Comparison of ENCODE assay signal across 13 cellular contexts in the genomic region with DNA sequence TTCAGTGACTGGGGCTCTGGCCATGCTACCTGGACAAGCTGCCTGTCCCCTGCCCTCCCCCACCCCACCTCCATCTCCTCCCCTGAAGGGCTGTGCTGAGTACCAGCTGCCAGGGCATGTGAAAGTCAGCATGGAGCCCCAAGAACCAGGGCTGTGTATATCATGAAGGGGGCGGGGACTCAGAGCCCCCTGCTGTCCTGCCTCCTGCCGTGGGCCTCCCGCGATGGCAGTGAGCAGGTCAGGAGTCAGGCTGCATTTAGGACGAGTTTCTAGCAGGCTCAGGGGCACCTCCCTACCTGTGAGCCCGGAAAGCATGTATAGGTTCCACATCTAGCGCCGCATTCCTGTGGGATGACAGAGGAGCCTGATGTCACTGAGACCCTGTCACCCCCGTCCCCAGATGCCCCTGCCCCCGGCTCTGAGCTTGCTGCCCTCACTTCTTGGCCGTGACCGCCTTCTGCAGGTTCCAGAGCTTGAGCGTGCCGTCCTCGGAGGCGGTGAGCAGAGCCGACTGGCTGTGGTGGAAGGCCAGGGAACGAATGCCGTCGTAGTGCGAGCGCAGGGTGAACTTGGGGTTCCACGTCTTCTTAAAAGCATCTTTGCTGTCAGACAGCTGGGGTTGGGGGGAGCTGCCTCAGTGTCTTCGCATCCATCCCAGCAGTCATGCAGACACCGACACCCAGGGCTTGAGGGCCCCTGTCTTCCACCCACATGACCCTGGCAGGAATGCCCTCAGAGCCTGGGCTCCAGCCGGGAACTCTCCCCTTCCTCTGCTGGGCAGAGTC.
"Had no signal": no experiment of that assay in that cellular context is flagged by ENCODE, and none has a peak within 500 bp of the region (broad histone marks: within the 10 kb centered on the region; RNA-seq: fewer than 3 reads in every experiment).

No MANE protein-coding gene starts in this region.

- H3K27ac Mint-ChIP-seq: activated naive CD8-positive, alpha-beta T cell treated with anti-CD3 and anti-CD28 coated beads, Interleukin-2, amount 50 U/mL, for 24 hours; T-helper 2 cell treated with Interferon-gamma antibody and Interleukin-4, amounts not matched to agents 5 μg/mL and 100 μg/mL, for 36 hours had no signal

- H3K4me3 ChIP-seq: esophagus muscularis mucosa, mucosa of descending colon, upper lobe of left lung had no signal

- DNase-seq: activated CD4-positive, alpha-beta T cell treated with anti-CD3 and anti-CD28 coated beads, Interleukin-2, amount 50 U/mL, for 4 hours; activated CD4-positive, CD25-positive, alpha-beta regulatory T cell treated with anti-CD3 and anti-CD28 coated beads, Interleukin-2, amount 50 U/mL, for 72 hours; activated naive CD4-positive, alpha-beta T cell treated with Interleukin-2 at 50 U/mL for 16 hours; activated naive CD8-positive, alpha-beta T cell treated with anti-CD3 and anti-CD28 coated beads, Interleukin-2, amount 50 U/mL, for 24 hours; dermis blood vessel endothelial cell; naive thymus-derived CD8-positive, alpha-beta T cell; stimulated activated CD4-positive, alpha-beta T cell treated with anti-CD3 and anti-CD28 coated beads, Interleukin-2, amount 100 ng/mL, for 48 hours; stimulated activated naive CD4-positive, alpha-beta T cell treated with Interleukin-2 at 50 U/mL for 16 hours; SW 1271; upper lobe of left lung had no signal

- H3K27ac ChIP-seq: esophagus muscularis mucosa had no signal

- H3K27me3 ChIP-seq: esophagus muscularis mucosa, upper lobe of left lung had no signal

- H3K4me3 Mint-ChIP-seq: activated naive CD8-positive, alpha-beta T cell treated with anti-CD3 and anti-CD28 coated beads, Interleukin-2, amount 50 U/mL, for 24 hours; naive thymus-derived CD8-positive, alpha-beta T cell; T-helper 2 cell treated with Interferon-gamma antibody and Interleukin-4, amounts not matched to agents 5 μg/mL and 100 μg/mL, for 36 hours had no signal

- H3K9me3 ChIP-seq: esophagus muscularis mucosa, mucosa of descending colon, upper lobe of left lung had no signal

- ATAC-seq: activated naive CD8-positive, alpha-beta T cell treated with anti-CD3 and anti-CD28 coated beads, Interleukin-2, amount 50 U/mL, for 24 hours; mucosa of descending colon; naive thymus-derived CD8-positive, alpha-beta T cell had no signal

- H3K9me3 Mint-ChIP-seq: activated naive CD8-positive, alpha-beta T cell treated with anti-CD3 and anti-CD28 coated beads, Interleukin-2, amount 50 U/mL, for 24 hours; naive thymus-derived CD8-positive, alpha-beta T cell; T-helper 2 cell treated with Interferon-gamma antibody and Interleukin-4, amounts not matched to agents 5 μg/mL and 100 μg/mL, for 36 hours had no signal

- H3K27me3 Mint-ChIP-seq: activated naive CD8-positive, alpha-beta T cell treated with anti-CD3 and anti-CD28 coated beads, Interleukin-2, amount 50 U/mL, for 24 hours; naive thymus-derived CD8-positive, alpha-beta T cell had no signal
